Comparison of ENCODE assay signal across 14 cellular contexts in genomic region chr1:1403543-1404112, GRCh38. TPM values are rescaled to one million over a fixed set of nuclear protein-coding genes. Genes with fewer than 3 reads are reported as not detected.
DNase-seq lines count a peak whose midpoint lies in the region; ATAC-seq, FAIRE-seq and TF ChIP-seq lines count a peak whose summit lies in the region.
"Had no signal": no experiment of that assay in that cellular context is flagged by ENCODE, and none has a peak within 500 bp of the region (broad histone marks: within the 10 kb centered on the region; RNA-seq: fewer than 3 reads in every experiment).

No MANE protein-coding gene starts in this region.

- peaks cover 38% of the 10 kb centered on the region for H3K4me1 Mint-ChIP-seq in T-helper 1 cell treated with Interleukin-12 subunit alpha and Interleukin-12 subunit beta and Interleukin-4 antibody, amounts not matched to agents 30 μg/mL and 1 μg/mL, for 36 hours (ENCODE audit: low read depth)
- H3K4me1 Mint-ChIP-seq in activated T-helper 2 cell treated with anti-CD3 and anti-CD28 coated beads, Interferon-gamma antibody, Interleukin-2, Interleukin-4, amounts not matched to agents 10 μg/mL and 5 μg/mL and 100 μg/mL, durations not matched to agents 14 hours and 24 hours and 36 hours (ENCODE audit: low read depth): peaks cover 33% of the 10 kb centered on the region
- H3K4me1 Mint-ChIP-seq in naive B cell: peaks cover 27 to 63% (median 29%) of the 10 kb centered on the region in 3 donors

- no peak overlapping the region for H3K4me3 Mint-ChIP-seq in T-helper 1 cell treated with Interleukin-12 subunit alpha and Interleukin-12 subunit beta and Interleukin-4 antibody, amounts not matched to agents 30 μg/mL and 1 μg/mL, for 36 hours
- H3K4me3 Mint-ChIP-seq in activated T-helper 2 cell treated with anti-CD3 and anti-CD28 coated beads, Interferon-gamma antibody, Interleukin-2, Interleukin-4, amounts not matched to agents 10 μg/mL and 5 μg/mL and 100 μg/mL, durations not matched to agents 14 hours and 24 hours and 36 hours (ENCODE audit: low read depth): peak overlapping the region; percentile 4
- H3K4me3 Mint-ChIP-seq in naive B cell: peak overlapping the region in 5 of 8 donors; percentile 10 to 97 (median 35)

- DNase-seq in T-helper 1 cell (no peak), GM12892 (ENCODE audit: insufficient read length) (no peak), naive B cell (no peak), NCI-H524 treated with DMSO at 0.1 percent for 48 hours (lab: John Stamatoyannopoulos, UW) (no peak), islet precursor cell (no peak), posterior vena cava (ENCODE audit: low spot score) (no peak)
- DNase-seq in activated T-helper 2 cell treated with anti-CD3 and anti-CD28 coated beads, Interferon-gamma antibody, Interleukin-2, Interleukin-4, amounts not matched to agents 10 μg/mL and 5 μg/mL and 100 μg/mL, durations not matched to agents 14 hours and 24 hours and 36 hours (ENCODE audit: low spot score): no peak
- DNase-seq: 8988T; ovary; stimulated activated CD4-positive, alpha-beta T cell treated with anti-CD3 and anti-CD28 coated beads, Interleukin-15, amount 100 ng/mL, for 24 hours; tibial artery had no signal

- H3K9me3 Mint-ChIP-seq in T-helper 1 cell treated with Interleukin-12 subunit alpha and Interleukin-12 subunit beta and Interleukin-4 antibody, amounts not matched to agents 30 μg/mL and 1 μg/mL, for 36 hours: no peaks in the 10 kb centered on the region
- no peaks in the 10 kb centered on the region for H3K9me3 Mint-ChIP-seq in activated T-helper 2 cell treated with anti-CD3 and anti-CD28 coated beads, Interferon-gamma antibody, Interleukin-2, Interleukin-4, amounts not matched to agents 10 μg/mL and 5 μg/mL and 100 μg/mL, durations not matched to agents 14 hours and 24 hours and 36 hours
- H3K9me3 Mint-ChIP-seq in naive B cell: no peaks in the 10 kb centered on the region

- 0 out of 2 replicates have a peak, but pooled peaks have one; percentile 28 for TF ChIP-seq POLR2A in GM12892 (IDR thresholded peaks at IDR 0.05; ENCODE audit: low read depth, low read length)

- H3K27me3 Mint-ChIP-seq in T-helper 1 cell treated with Interleukin-12 subunit alpha and Interleukin-12 subunit beta and Interleukin-4 antibody, amounts not matched to agents 30 μg/mL and 1 μg/mL, for 36 hours (ENCODE audit: low read depth): no peaks in the 10 kb centered on the region
- H3K27me3 Mint-ChIP-seq in activated T-helper 2 cell treated with anti-CD3 and anti-CD28 coated beads, Interferon-gamma antibody, Interleukin-2, Interleukin-4, amounts not matched to agents 10 μg/mL and 5 μg/mL and 100 μg/mL, durations not matched to agents 14 hours and 24 hours and 36 hours (ENCODE audit: low read depth): no peaks in the 10 kb centered on the region
- H3K27me3 Mint-ChIP-seq in naive B cell: no peaks in the 10 kb centered on the region

- H3K36me3 Mint-ChIP-seq in T-helper 1 cell treated with Interleukin-12 subunit alpha and Interleukin-12 subunit beta and Interleukin-4 antibody, amounts not matched to agents 30 μg/mL and 1 μg/mL, for 36 hours (ENCODE audit: low read depth): peaks cover 48% of the 10 kb centered on the region
- H3K36me3 Mint-ChIP-seq in activated T-helper 2 cell treated with anti-CD3 and anti-CD28 coated beads, Interferon-gamma antibody, Interleukin-2, Interleukin-4, amounts not matched to agents 10 μg/mL and 5 μg/mL and 100 μg/mL, durations not matched to agents 14 hours and 24 hours and 36 hours (ENCODE audit: low read depth): peaks cover 76% of the 10 kb centered on the region
- H3K36me3 Mint-ChIP-seq in naive B cell: no peaks in the 10 kb centered on the region

- no peak for FAIRE-seq in GM12892 (lab: Jason Lieb, UNC)
- FAIRE-seq: D721Med had no signal

- no peak for ATAC-seq in naive B cell (ENCODE audit: low read depth in 2 of 2)
- ATAC-seq: activated CD4-positive, CD25-positive, alpha-beta regulatory T cell treated with anti-CD3 and anti-CD28 coated beads, Interleukin-2, amount 50 U/mL, for 24 hours had no signal

- peak overlapping the region; percentile 66 for H3K27ac Mint-ChIP-seq in T-helper 1 cell treated with Interleukin-12 subunit alpha and Interleukin-12 subunit beta and Interleukin-4 antibody, amounts not matched to agents 30 μg/mL and 1 μg/mL, for 36 hours
- H3K27ac Mint-ChIP-seq in activated T-helper 2 cell treated with anti-CD3 and anti-CD28 coated beads, Interferon-gamma antibody, Interleukin-2, Interleukin-4, amounts not matched to agents 10 μg/mL and 5 μg/mL and 100 μg/mL, durations not matched to agents 14 hours and 24 hours and 36 hours: no peak overlapping the region
- H3K27ac Mint-ChIP-seq in naive B cell: peak overlapping the region in 5 of 6 donors; percentile 3 to 77 (median 34)

- intact Hi-C loops in activated T-helper 2 cell treated with anti-CD3 and anti-CD28 coated beads, Interferon-gamma antibody, Interleukin-2, Interleukin-4, amounts not matched to agents 10 μg/mL and 5 μg/mL and 100 μg/mL, durations not matched to agents 14 hours and 24 hours and 36 hours (cut with micrococcal nuclease): loop anchor here (10.0 kb wide), 1 partner anchor 1151 kb away; the partner anchor contains the start of gene TNFRSF14
- intact Hi-C loops in posterior vena cava (cut with DNase I): loop anchor here in 1 of 2 donors (5.0 kb wide), 1 partner anchor 34 kb away; the partner anchor contains the start of gene VWA1

RNA-seq across cellular contexts. Expression of gene MRPL20, which starts 3.5 kb away (rescaled TPM):
- polyA plus RNA-seq in GM12892 (2012; ENCODE audit: missing spikeins): 172 TPM
- 143 and 154 TPM in 2 replicates for total RNA-seq in activated T-helper 2 cell treated with anti-CD3 and anti-CD28 coated beads, Interferon-gamma antibody, Interleukin-2, Interleukin-4, amounts not matched to agents 10 μg/mL and 5 μg/mL and 100 μg/mL, durations not matched to agents 14 hours and 24 hours and 36 hours
- 100 to 1,000 TPM in 3 of 6 donors, 10 to 100 TPM in 3; 75.1 to 129 (median 102) TPM for polyA plus RNA-seq in naive B cell (ENCODE audit: low read depth in 6 of 6)
- 10 to 100 TPM; 69.7 to 75.0 TPM for total RNA-seq in posterior vena cava

RNA-seq across cellular contexts. Expression of gene CCNL2, which starts 4.5 kb away (rescaled TPM):
- 60.5 TPM for polyA plus RNA-seq in GM12892 (2012; ENCODE audit: missing spikeins)
- 123 and 124 TPM in 2 replicates for total RNA-seq in activated T-helper 2 cell treated with anti-CD3 and anti-CD28 coated beads, Interferon-gamma antibody, Interleukin-2, Interleukin-4, amounts not matched to agents 10 μg/mL and 5 μg/mL and 100 μg/mL, durations not matched to agents 14 hours and 24 hours and 36 hours
- 10 to 100 TPM; 16.8 to 50.2 (median 24.6) TPM for polyA plus RNA-seq in naive B cell (ENCODE audit: low read depth in 6 of 6)
- 100 to 1,000 TPM; 102 to 109 TPM for total RNA-seq in posterior vena cava

RNA-seq across cellular contexts. Expression of gene ANKRD65, which starts 17.4 kb away (rescaled TPM):
- polyA plus RNA-seq in GM12892 (2012; ENCODE audit: missing spikeins): 0.47 TPM
- not detected in 2 replicates for total RNA-seq in activated T-helper 2 cell treated with anti-CD3 and anti-CD28 coated beads, Interferon-gamma antibody, Interleukin-2, Interleukin-4, amounts not matched to agents 10 μg/mL and 5 μg/mL and 100 μg/mL, durations not matched to agents 14 hours and 24 hours and 36 hours
- polyA plus RNA-seq in naive B cell (ENCODE audit: low read depth in 6 of 6): 1 to 10 TPM in 1 of 6 donors, under 1 TPM in 4, not detected in 1; 0.17 to 1.5 (median 0.28) TPM
- total RNA-seq in posterior vena cava: 1 to 10 TPM; 2.4 to 7.4 TPM

RNA-seq across cellular contexts. Expression of gene AURKAIP1, which starts 28.6 kb away (rescaled TPM):
- 56.2 TPM for polyA plus RNA-seq in GM12892 (2012; ENCODE audit: missing spikeins)
- total RNA-seq in activated T-helper 2 cell treated with anti-CD3 and anti-CD28 coated beads, Interferon-gamma antibody, Interleukin-2, Interleukin-4, amounts not matched to agents 10 μg/mL and 5 μg/mL and 100 μg/mL, durations not matched to agents 14 hours and 24 hours and 36 hours: 133 TPM in 2 replicates
- 100 to 1,000 TPM; 103 to 122 (median 106) TPM for polyA plus RNA-seq in naive B cell (ENCODE audit: low read depth in 6 of 6)
- 10 to 100 TPM; 70.9 to 78.8 TPM for total RNA-seq in posterior vena cava

RNA-seq across cellular contexts. Expression of gene VWA1, which starts 31.9 kb away (rescaled TPM):
- 0.47 TPM for polyA plus RNA-seq in GM12892 (2012; ENCODE audit: missing spikeins)
- 4.0 and 4.7 TPM in 2 replicates for total RNA-seq in activated T-helper 2 cell treated with anti-CD3 and anti-CD28 coated beads, Interferon-gamma antibody, Interleukin-2, Interleukin-4, amounts not matched to agents 10 μg/mL and 5 μg/mL and 100 μg/mL, durations not matched to agents 14 hours and 24 hours and 36 hours
- under 1 TPM in 1 of 6 donors, not detected in 5; 0.41 TPM for polyA plus RNA-seq in naive B cell (ENCODE audit: low read depth in 6 of 6)
- total RNA-seq in posterior vena cava: 10 to 100 TPM; 59.8 to 67.7 TPM
